In genomic region chr1:35191429-35192055, GRCh38 we compare ENCODE assay signal across 9 cellular contexts. TPM values are rescaled to one million over a fixed set of nuclear protein-coding genes. Genes with fewer than 3 reads are reported as not detected.
A peak's percentile ranks its signal among the peaks of the same experiment; 100 is the strongest.
DNase-seq lines count a peak whose midpoint lies in the region; ATAC-seq, FAIRE-seq and TF ChIP-seq lines count a peak whose summit lies in the region.
"Had no signal": no experiment of that assay in that cellular context is flagged by ENCODE, and none has a peak within 500 bp of the region (broad histone marks: within the 10 kb centered on the region; RNA-seq: fewer than 3 reads in every experiment).

No MANE protein-coding gene starts in this region.

- H3K4me3 Mint-ChIP-seq in activated naive CD8-positive, alpha-beta T cell = peak overlapping the region; percentile 97

- H3K9ac ChIP-seq in kidney (ENCODE audit: low read length in 2 of 2) = peak overlapping the region; percentile 90 to 91

- H3K27me3 ChIP-seq in suprapubic skin = no peaks in the 10 kb centered on the region

- H3K36me3 Mint-ChIP-seq in activated naive CD8-positive, alpha-beta T cell = peaks cover 32% of the 10 kb centered on the region

- H3K4me3 ChIP-seq in kidney (ENCODE audit: low read length in 2 of 2) = peak overlapping the region; percentile 93 to 97
- peak overlapping the region; percentile 91 for H3K4me3 ChIP-seq in suprapubic skin

- WGBS in suprapubic skin = 1% methylated on average over 19 of the region's 25 CpGs

- TF ChIP-seq CTCF in kidney (IDR thresholded peaks at IDR 0.05; ENCODE audit: borderline replicate concordance, extremely low read depth, insufficient read depth) (no peak), suprapubic skin (IDR thresholded peaks at IDR 0.05) (no peak)

- peak overlapping the region; percentile 92 for H3K27ac Mint-ChIP-seq in activated naive CD8-positive, alpha-beta T cell

- H3K27me3 Mint-ChIP-seq in activated naive CD8-positive, alpha-beta T cell = no peaks in the 10 kb centered on the region

- H3K4me1 ChIP-seq in kidney (ENCODE audit: control insufficient read depth in 1 of 2, insufficient read depth in 1 of 2, low read depth in 1 of 2, low read length in 2 of 2) (peaks cover 16 to 26% of the 10 kb centered on the region in 2 donors), suprapubic skin (peaks cover 55% of the 10 kb centered on the region)

- H3K36me3 ChIP-seq in kidney (ENCODE audit: control insufficient read depth in 1 of 2, insufficient read depth in 2 of 2, low read length in 2 of 2) (peaks cover 37 to 51% of the 10 kb centered on the region in 2 donors), suprapubic skin (peaks cover 45% of the 10 kb centered on the region)

- H3K27ac ChIP-seq in kidney (ENCODE audit: low read depth in 2 of 2, low read length in 2 of 2) = peak overlapping the region; percentile 96 to 98
- peak overlapping the region; percentile 98 for H3K27ac ChIP-seq in suprapubic skin

- H3K9me3 ChIP-seq in kidney (ENCODE audit: control insufficient read depth in 1 of 2, low read length in 2 of 2) = no peaks in the 10 kb centered on the region
- H3K9me3 ChIP-seq in suprapubic skin = no peaks in the 10 kb centered on the region

- H3K9me3 Mint-ChIP-seq in activated naive CD8-positive, alpha-beta T cell (ENCODE audit: low read depth) = no peaks in the 10 kb centered on the region

- FAIRE-seq in kidney (lab: Jason Lieb, UNC) = no peak
- FAIRE-seq: A204.1 had no signal

- TF ChIP-seq EP300 in suprapubic skin (IDR thresholded peaks at IDR 0.05) = no peak

- ATAC-seq in HG02623 (IDR thresholded peaks at IDR 0.05; ENCODE audit: unreplicated experiment) = no peak

- no peak for TF ChIP-seq POLR2A in suprapubic skin (IDR thresholded peaks at IDR 0.05)

- DNase-seq in NOMO-1 treated with DMSO at 0.1 percent for 48 hours (lab: John Stamatoyannopoulos, UW; ENCODE audit: unreplicated experiment) (peak; percentile 66), NOMO-1 treated with dmso at 0.1 percent for 144 hours (lab: John Stamatoyannopoulos, UW; ENCODE audit: unreplicated experiment) (no peak), kidney (no peak), suprapubic skin (ENCODE audit: low spot score in 2 of 2) (no peak), A172 (ENCODE audit: low spot score) (no peak), NCI-H2171 (lab: John Stamatoyannopoulos, UW) (no peak)

- peaks cover 54% of the 10 kb centered on the region for H3K4me1 Mint-ChIP-seq in activated naive CD8-positive, alpha-beta T cell (ENCODE audit: low read depth)

- intact Hi-C loops in kidney (cut with DNase I) = no loop called here

RNA-seq across cellular contexts. Expression of gene SFPQ, which starts 1.4 kb away (rescaled TPM):
- total RNA-seq in kidney = 248 TPM
- polyA plus RNA-seq in kidney (ENCODE audit: insufficient read depth, low read depth, low replicate concordance) = 140 TPM
- 100 to 1,000 TPM; 136 to 365 (median 191) TPM for total RNA-seq in suprapubic skin
- 201 and 274 TPM in 2 replicates for total RNA-seq in A172 (2014; rRNA removed; shearing (Covaris generic))
